ENCODE assay signal across 26 cellular contexts in the genomic region with DNA sequence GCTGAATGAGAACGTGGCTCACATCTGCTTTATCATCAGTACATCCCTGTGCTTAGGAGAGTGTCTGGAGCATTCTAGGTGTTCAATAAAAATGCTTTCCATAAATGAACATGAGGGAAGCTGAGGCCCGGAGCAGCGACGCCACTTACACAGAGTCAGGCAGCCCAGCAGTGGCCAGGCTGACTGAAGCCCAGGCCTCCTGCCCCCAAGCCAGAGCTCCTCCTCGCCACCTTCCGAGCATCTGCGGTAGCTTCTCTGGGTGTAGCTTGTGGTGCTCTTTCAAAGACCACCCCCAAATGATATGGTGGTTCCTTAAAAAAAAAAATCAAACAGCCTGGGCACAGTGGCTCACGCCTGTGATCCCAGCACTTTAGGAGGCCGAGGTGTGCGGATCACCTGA.
"Had no signal": no experiment of that assay in that cellular context is flagged by ENCODE, and none has a peak within 500 bp of the region (broad histone marks: within the 10 kb centered on the region; RNA-seq: fewer than 3 reads in every experiment).

No MANE protein-coding gene starts in this region.

- H3K4me2 ChIP-seq: SK-N-SH had no signal

- H3K9me3 ChIP-seq: SJCRH30, SK-N-SH had no signal

- H3K27ac ChIP-seq: brain microvascular endothelial cell, cardiac muscle cell, SJCRH30, VCaP had no signal

- H3K27me3 ChIP-seq: brain microvascular endothelial cell, cardiac muscle cell, SJCRH30 had no signal

- H3K36me3 Mint-ChIP-seq: activated naive CD4-positive, alpha-beta T cell treated with anti-CD3 and anti-CD28 coated beads, Interleukin-2, amount 50 U/mL, for 72 hours had no signal

- H3K36me3 ChIP-seq: brain microvascular endothelial cell, cardiac muscle cell, SJCRH30 had no signal

- H3K9ac ChIP-seq: SK-N-SH had no signal

- ATAC-seq: activated CD4-positive, alpha-beta T cell treated with anti-CD3 and anti-CD28 coated beads for 36 hours; activated naive CD4-positive, alpha-beta T cell treated with anti-CD3 and anti-CD28 coated beads, Interleukin-2, amount 50 U/mL, for 72 hours; Panc1 had no signal

- H3K27ac Mint-ChIP-seq: activated CD4-positive, alpha-beta memory T cell treated with anti-CD3 and anti-CD28 coated beads, Interleukin-2, amount 10 ng/mL, durations not matched to agents 7 days and 5 days; activated CD4-positive, alpha-beta T cell treated with anti-CD3 and anti-CD28 coated beads for 36 hours; activated naive CD4-positive, alpha-beta T cell treated with anti-CD3 and anti-CD28 coated beads, Interleukin-2, amount 50 U/mL, for 72 hours had no signal

- H3K4me3 ChIP-seq: cardiac muscle cell, SJCRH30 had no signal

- H3K9me3 Mint-ChIP-seq: activated CD4-positive, alpha-beta memory T cell treated with anti-CD3 and anti-CD28 coated beads, Interleukin-2, amount 10 ng/mL, durations not matched to agents 7 days and 5 days; activated naive CD4-positive, alpha-beta T cell treated with anti-CD3 and anti-CD28 coated beads, Interleukin-2, amount 50 U/mL, for 72 hours had no signal

- DNase-seq: activated CD4-positive, alpha-beta memory T cell treated with anti-CD3 and anti-CD28 coated beads, Interleukin-2, amount 10 ng/mL, durations not matched to agents 7 days and 5 days; activated CD4-positive, alpha-beta T cell treated with anti-CD3 and anti-CD28 coated beads for 36 hours; activated CD4-positive, alpha-beta T cell treated with anti-CD3 and anti-CD28 coated beads, Interleukin-2, amount 50 U/mL, for 1 hour; activated CD8-positive, alpha-beta memory T cell treated with anti-CD3 and anti-CD28 coated beads, Interleukin-2, amount 50 U/mL, for 48 hours; activated naive CD4-positive, alpha-beta T cell treated with Interleukin-2 at 50 U/mL for 16 hours; activated T-cell treated with anti-CD3 and anti-CD28 coated beads, Interleukin-2, amount 50 U/mL, for 1 hour; brain microvascular endothelial cell; KG1; NCI-H1092; NCI-H1417; NCI-H2029; NCI-H2107; NCI-H2171 treated with DMSO at 0.1 percent for 48 hours; NCI-H226; NCI-H526; NCI-H82; OCI-M1; Right ventricle myocardium superior; RPMI8226; SJCRH30; SK-N-SH; T-helper 1 cell had no signal

- H3K4me1 ChIP-seq: SJCRH30 had no signal

- H3K4me3 Mint-ChIP-seq: activated CD4-positive, alpha-beta memory T cell treated with anti-CD3 and anti-CD28 coated beads, Interleukin-2, amount 10 ng/mL, durations not matched to agents 7 days and 5 days; activated CD4-positive, alpha-beta T cell treated with anti-CD3 and anti-CD28 coated beads for 36 hours had no signal
